In the genomic region with DNA sequence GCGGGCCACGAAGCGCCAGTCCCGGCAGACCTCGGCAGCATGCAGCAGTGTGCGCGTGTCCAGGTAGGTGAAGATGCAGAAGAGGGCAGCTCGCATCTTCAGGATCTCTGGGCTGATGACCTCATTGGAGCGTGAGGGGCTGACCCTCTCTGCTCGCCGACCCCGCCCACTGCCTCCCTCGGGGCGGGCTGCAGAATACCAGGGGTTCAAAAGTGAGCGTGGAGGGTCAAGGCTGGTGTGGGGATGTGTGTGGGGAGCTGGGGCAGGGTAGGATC, we compare ENCODE assay signal across 30 cellular contexts. TPM values are rescaled to one million over a fixed set of nuclear protein-coding genes. Genes with fewer than 3 reads are reported as not detected.
"Had no signal": no experiment of that assay in that cellular context is flagged by ENCODE, and none has a peak within 500 bp of the region (broad histone marks: within the 10 kb centered on the region; RNA-seq: fewer than 3 reads in every experiment).

No MANE protein-coding gene starts in this region.

- H3K9me3 Mint-ChIP-seq: activated CD4-positive, alpha-beta memory T cell treated with anti-CD3 and anti-CD28 coated beads for 36 hours; activated CD4-positive, alpha-beta T cell treated with anti-CD3 and anti-CD28 coated beads, Interleukin-2, amount 10 ng/mL, durations not matched to agents 24 days and 14 days; activated naive CD4-positive, alpha-beta T cell treated with anti-CD3 and anti-CD28 coated beads for 36 hours; activated naive CD4-positive, alpha-beta T cell treated with anti-CD3 and anti-CD28 coated beads, Interleukin-2, amount 50 U/mL, for 24 hours; activated naive CD8-positive, alpha-beta T cell treated with anti-CD3 and anti-CD28 coated beads for 36 hours; activated naive CD8-positive, alpha-beta T cell treated with anti-CD3 and anti-CD28 coated beads, Interleukin-2, amount 50 U/mL, for 24 hours; activated T-helper 1 cell treated with anti-CD3 and anti-CD28 coated beads, Interleukin-12 subunit alpha, Interleukin-12 subunit beta, Interleukin-2, Interleukin-4 antibody, amounts not matched to agents 30 ng/mL and 10 ng/mL and 1 ng/mL, durations not matched to agents 14 hours and 24 hours and 36 hours; activated T-helper 2 cell treated with anti-CD3 and anti-CD28 coated beads, Interferon-gamma antibody, Interleukin-2, Interleukin-4, amounts not matched to agents 10 μg/mL and 5 μg/mL and 100 μg/mL, durations not matched to agents 14 hours and 24 hours and 36 hours; effector memory CD8-positive, alpha-beta T cell had no signal

- H3K4me3 Mint-ChIP-seq: activated CD4-positive, alpha-beta memory T cell treated with anti-CD3 and anti-CD28 coated beads for 36 hours; activated CD4-positive, alpha-beta T cell treated with anti-CD3 and anti-CD28 coated beads for 36 hours; activated CD4-positive, alpha-beta T cell treated with anti-CD3 and anti-CD28 coated beads, Interleukin-2, amount 10 ng/mL, durations not matched to agents 24 days and 14 days; activated CD8-positive, alpha-beta memory T cell treated with anti-CD3 and anti-CD28 coated beads, Interleukin-2, amount 10 ng/mL, durations not matched to agents 7 days and 5 days; activated CD8-positive, alpha-beta T cell treated with anti-CD3 and anti-CD28 coated beads, Interleukin-2, amount 10 ng/mL, durations not matched to agents 7 days and 5 days; activated naive CD4-positive, alpha-beta T cell treated with anti-CD3 and anti-CD28 coated beads for 36 hours; activated naive CD4-positive, alpha-beta T cell treated with anti-CD3 and anti-CD28 coated beads, Interleukin-2, amount 50 U/mL, for 24 hours; activated naive CD8-positive, alpha-beta T cell treated with anti-CD3 and anti-CD28 coated beads for 36 hours; activated naive CD8-positive, alpha-beta T cell treated with anti-CD3 and anti-CD28 coated beads, Interleukin-2, amount 50 U/mL, for 24 hours; activated T-helper 1 cell treated with anti-CD3 and anti-CD28 coated beads, Interleukin-12 subunit alpha, Interleukin-12 subunit beta, Interleukin-2, Interleukin-4 antibody, amounts not matched to agents 30 ng/mL and 10 ng/mL and 1 ng/mL, durations not matched to agents 14 hours and 24 hours and 36 hours; effector memory CD8-positive, alpha-beta T cell had no signal

- H3K27ac Mint-ChIP-seq: activated CD4-positive, alpha-beta memory T cell treated with anti-CD3 and anti-CD28 coated beads for 36 hours; activated CD4-positive, alpha-beta T cell treated with anti-CD3 and anti-CD28 coated beads for 36 hours; activated CD4-positive, alpha-beta T cell treated with anti-CD3 and anti-CD28 coated beads, Interleukin-2, amount 10 ng/mL, durations not matched to agents 24 days and 14 days; activated CD8-positive, alpha-beta memory T cell treated with anti-CD3 and anti-CD28 coated beads, Interleukin-2, amount 10 ng/mL, durations not matched to agents 7 days and 5 days; activated CD8-positive, alpha-beta T cell treated with anti-CD3 and anti-CD28 coated beads, Interleukin-2, amount 10 ng/mL, durations not matched to agents 7 days and 5 days; activated naive CD4-positive, alpha-beta T cell treated with anti-CD3 and anti-CD28 coated beads, Interleukin-2, amount 50 U/mL, for 24 hours; activated naive CD8-positive, alpha-beta T cell treated with anti-CD3 and anti-CD28 coated beads for 36 hours; activated naive CD8-positive, alpha-beta T cell treated with anti-CD3 and anti-CD28 coated beads, Interleukin-2, amount 50 U/mL, for 24 hours; activated T-helper 1 cell treated with anti-CD3 and anti-CD28 coated beads, Interleukin-12 subunit alpha, Interleukin-12 subunit beta, Interleukin-2, Interleukin-4 antibody, amounts not matched to agents 30 ng/mL and 10 ng/mL and 1 ng/mL, durations not matched to agents 14 hours and 24 hours and 36 hours; activated T-helper 2 cell treated with anti-CD3 and anti-CD28 coated beads, Interferon-gamma antibody, Interleukin-2, Interleukin-4, amounts not matched to agents 10 μg/mL and 5 μg/mL and 100 μg/mL, durations not matched to agents 14 hours and 24 hours and 36 hours; effector memory CD8-positive, alpha-beta T cell had no signal

- H3K4me3 ChIP-seq: adrenal gland, body of pancreas, colonic mucosa, esophagus muscularis mucosa, gastroesophageal sphincter had no signal

- H3K36me3 ChIP-seq: adrenal gland, colonic mucosa, gastroesophageal sphincter had no signal

- DNase-seq: activated CD4-positive, alpha-beta memory T cell treated with anti-CD3 and anti-CD28 coated beads for 36 hours; activated CD4-positive, alpha-beta T cell treated with anti-CD3 and anti-CD28 coated beads for 36 hours; activated CD4-positive, alpha-beta T cell treated with anti-CD3 and anti-CD28 coated beads, Interleukin-2, amount 10 ng/mL, durations not matched to agents 24 days and 14 days; activated CD4-positive, CD25-positive, alpha-beta regulatory T cell; activated CD4-positive, CD25-positive, alpha-beta regulatory T cell treated with anti-CD3 and anti-CD28 coated beads, Interleukin-2, amount 50 U/mL, for 72 hours; activated CD8-positive, alpha-beta memory T cell treated with anti-CD3 and anti-CD28 coated beads, Interleukin-2, amount 10 ng/mL, durations not matched to agents 7 days and 5 days; activated CD8-positive, alpha-beta memory T cell treated with anti-CD3 and anti-CD28 coated beads, Interleukin-2, amount 50 U/mL, for 4 hours; activated CD8-positive, alpha-beta T cell treated with anti-CD3 and anti-CD28 coated beads, Interleukin-2, amount 10 ng/mL, durations not matched to agents 7 days and 5 days; activated effector memory CD4-positive, alpha-beta T cell treated with anti-CD3 and anti-CD28 coated beads, Interleukin-2, amount 50 U/mL, for 16 hours; activated naive CD4-positive, alpha-beta T cell treated with anti-CD3 and anti-CD28 coated beads for 36 hours; activated naive CD8-positive, alpha-beta T cell treated with anti-CD3 and anti-CD28 coated beads for 36 hours; activated naive CD8-positive, alpha-beta T cell treated with anti-CD3 and anti-CD28 coated beads, Interleukin-2, amount 50 U/mL, for 24 hours; activated T-cell treated with anti-CD3 and anti-CD28 coated beads, Interleukin-2, amount 50 U/mL, for 1 hour; activated T-cell treated with anti-CD3 and anti-CD28 coated beads, Interleukin-2, amount 50 U/mL, for 48 hours; adrenal gland; amygdala; aorta; body of pancreas; central memory CD4-positive, alpha-beta T cell; cerebellar nuclear complex; colonic mucosa; effector memory CD8-positive, alpha-beta T cell; erythroblast; foreskin keratinocyte; T-helper 2 cell had no signal

- H3K9me3 ChIP-seq: adrenal gland, colonic mucosa, esophagus muscularis mucosa, gastroesophageal sphincter had no signal

- H3K27me3 Mint-ChIP-seq: activated CD4-positive, alpha-beta memory T cell treated with anti-CD3 and anti-CD28 coated beads for 36 hours; activated CD4-positive, alpha-beta T cell treated with anti-CD3 and anti-CD28 coated beads for 36 hours; activated CD4-positive, alpha-beta T cell treated with anti-CD3 and anti-CD28 coated beads, Interleukin-2, amount 10 ng/mL, durations not matched to agents 24 days and 14 days; activated CD8-positive, alpha-beta memory T cell treated with anti-CD3 and anti-CD28 coated beads, Interleukin-2, amount 10 ng/mL, durations not matched to agents 7 days and 5 days; activated naive CD4-positive, alpha-beta T cell treated with anti-CD3 and anti-CD28 coated beads, Interleukin-2, amount 50 U/mL, for 24 hours; activated naive CD8-positive, alpha-beta T cell treated with anti-CD3 and anti-CD28 coated beads for 36 hours; activated naive CD8-positive, alpha-beta T cell treated with anti-CD3 and anti-CD28 coated beads, Interleukin-2, amount 50 U/mL, for 24 hours; effector memory CD8-positive, alpha-beta T cell had no signal

- H3K4me1 ChIP-seq: adrenal gland, foreskin keratinocyte had no signal

- H3K27ac ChIP-seq: adrenal gland, body of pancreas, colonic mucosa, esophagus muscularis mucosa, foreskin keratinocyte, gastroesophageal sphincter had no signal

- H3K27me3 ChIP-seq: colonic mucosa, foreskin keratinocyte had no signal

RNA-seq across cellular contexts. Expression of a gene that starts 29.1 kb away (rescaled TPM):
- polyA plus RNA-seq: aorta, foreskin keratinocyte had no signal
